17 cellular contexts compared by ENCODE assay signal in genomic region chr3:124023521-124023920, GRCh38. TPM values are rescaled to one million over a fixed set of nuclear protein-coding genes. Genes with fewer than 3 reads are reported as not detected.
"Had no signal": no experiment of that assay in that cellular context is flagged by ENCODE, and none has a peak within 500 bp of the region (broad histone marks: within the 10 kb centered on the region; RNA-seq: fewer than 3 reads in every experiment).

No MANE protein-coding gene starts in this region.

RNA-seq across cellular contexts. Expression of gene ROPN1, which starts 31.6 kb away (rescaled TPM):
- total RNA-seq: activated B cell treated with CpG ODN at 0.5 μM for 24 hours; activated CD4-positive, alpha-beta memory T cell treated with anti-CD3 and anti-CD28 coated beads for 36 hours; activated CD4-positive, alpha-beta T cell treated with anti-CD3 and anti-CD28 coated beads, Interleukin-2, amount 10 ng/mL, durations not matched to agents 24 days and 14 days; activated CD8-positive, alpha-beta memory T cell treated with anti-CD3 and anti-CD28 coated beads for 36 hours; activated CD8-positive, alpha-beta T cell treated with anti-CD3 and anti-CD28 coated beads for 36 hours; activated naive CD4-positive, alpha-beta T cell treated with anti-CD3 and anti-CD28 coated beads for 36 hours; activated naive CD4-positive, alpha-beta T cell treated with anti-CD3 and anti-CD28 coated beads, Interleukin-2, amount 50 U/mL, for 72 hours; activated naive CD8-positive, alpha-beta T cell treated with anti-CD3 and anti-CD28 coated beads for 36 hours; activated T-cell treated with anti-CD3 and anti-CD28 coated beads, Interleukin-2, amount 50 U/mL, for 4 hours; activated T-cell treated with anti-CD3 and anti-CD28 coated beads, Interleukin-2, amount 50 U/mL, for 72 hours; activated T-helper 1 cell treated with anti-CD3 and anti-CD28 coated beads, Interleukin-12 subunit alpha, Interleukin-12 subunit beta, Interleukin-2, Interleukin-4 antibody, amounts not matched to agents 30 ng/mL and 10 ng/mL and 1 ng/mL, durations not matched to agents 14 hours and 24 hours and 36 hours; activated T-helper 17 cell treated with anti-CD3 and anti-CD28 coated beads, Interleukin-2, amount 50 U/mL, for 72 hours; adrenal gland; aorta; astrocyte; body of pancreas; cardiac septum had no signal
- polyA plus RNA-seq: adrenal gland, aorta had no signal
